In genomic region chr5:179265529-179266290, GRCh38 we compare ENCODE assay signal across 9 cellular contexts.
DNase-seq lines count a peak whose midpoint lies in the region; ATAC-seq, FAIRE-seq and TF ChIP-seq lines count a peak whose summit lies in the region.
"Had no signal": no experiment of that assay in that cellular context is flagged by ENCODE, and none has a peak within 500 bp of the region (broad histone marks: within the 10 kb centered on the region; RNA-seq: fewer than 3 reads in every experiment).

No MANE protein-coding gene starts in this region.

- 18 to 36% (median 30%) methylated on average over 21 to 34 of the region's 34 CpGs for WGBS in stomach, 5 donors

- peak; percentile 59 for ATAC-seq in left colon
- no peak for ATAC-seq in HG03097 (IDR thresholded peaks at IDR 0.05; ENCODE audit: low FRiP score, unreplicated experiment)
- ATAC-seq in HG03196 (IDR thresholded peaks at IDR 0.05; ENCODE audit: unreplicated experiment): no peak

- H3K4me3 Mint-ChIP-seq in HFFc6: peak overlapping the region; percentile 72
- H3K4me3 Mint-ChIP-seq in activated naive CD8-positive, alpha-beta T cell treated with anti-CD3 and anti-CD28 coated beads for 36 hours: no peak overlapping the region

- H3K4me3 ChIP-seq in breast epithelium (peak overlapping the region in 1 of 3 donors; percentile 40), stomach (no peak overlapping the region)

- H3K36me3 Mint-ChIP-seq in HFFc6 (ENCODE audit: low read depth): peaks cover 4% of the 10 kb centered on the region; the same call in 1 of the 2 replicates
- no peaks in the 10 kb centered on the region for H3K36me3 Mint-ChIP-seq in activated naive CD8-positive, alpha-beta T cell treated with anti-CD3 and anti-CD28 coated beads for 36 hours

- DNase-seq in HFFc6 (peak; percentile 99), breast epithelium (ENCODE audit: low spot score in 2 of 2) (peak; percentile 72 to 80), left colon (peak; percentile 63 to 83), stomach (peak; percentile 62), GM12891 (ENCODE audit: insufficient read length, low spot score) (no peak)
- DNase-seq in activated naive CD8-positive, alpha-beta T cell treated with anti-CD3 and anti-CD28 coated beads for 36 hours: no peak
- DNase-seq: central memory CD4-positive, alpha-beta T cell had no signal

- H3K4me1 ChIP-seq in breast epithelium (peaks cover 0 to 23% of the 10 kb centered on the region in 2 donors), stomach (peaks cover 19 to 41% (median 34%) of the 10 kb centered on the region in 4 donors)

- TF ChIP-seq CTCF in HFFc6 (IDR thresholded peaks at IDR 0.05) (no peak), breast epithelium (IDR thresholded peaks at IDR 0.05) (no peak), stomach (IDR thresholded peaks at IDR 0.05) (no peak)

- TF ChIP-seq EP300 in stomach (IDR thresholded peaks at IDR 0.05): peak; percentile 62

- peak overlapping the region; percentile 98 for H3K27ac Mint-ChIP-seq in HFFc6
- H3K27ac Mint-ChIP-seq in activated naive CD8-positive, alpha-beta T cell treated with anti-CD3 and anti-CD28 coated beads for 36 hours: no peak overlapping the region

- TF ChIP-seq POLR2A in breast epithelium (IDR thresholded peaks at IDR 0.05): no peak
- TF ChIP-seq POLR2A in stomach (IDR thresholded peaks at IDR 0.05): no peak
- TF ChIP-seq POLR2A in GM12891 (IDR thresholded peaks at IDR 0.05; ENCODE audit: low read depth, low read length): no peak

- H3K4me1 Mint-ChIP-seq in HFFc6 (ENCODE audit: low read depth): peaks cover 71% of the 10 kb centered on the region
- no peaks in the 10 kb centered on the region for H3K4me1 Mint-ChIP-seq in activated naive CD8-positive, alpha-beta T cell treated with anti-CD3 and anti-CD28 coated beads for 36 hours

- H3K27ac ChIP-seq in breast epithelium (peak overlapping the region; percentile 80 to 88), stomach (peak overlapping the region; percentile 46 to 86 (median 77))

- peaks cover 8% of the 10 kb centered on the region for H3K27me3 Mint-ChIP-seq in HFFc6 (ENCODE audit: insufficient read depth)
- H3K27me3 Mint-ChIP-seq in activated naive CD8-positive, alpha-beta T cell treated with anti-CD3 and anti-CD28 coated beads for 36 hours: no peaks in the 10 kb centered on the region

- H3K27me3 ChIP-seq in breast epithelium (peaks cover 0 to 9% of the 10 kb centered on the region in 2 donors), stomach (peaks cover 0 to 21% (median 0%) of the 10 kb centered on the region in 3 donors)

- H3K9me3 ChIP-seq in breast epithelium (no peaks in the 10 kb centered on the region), stomach (no peaks in the 10 kb centered on the region)

- H3K9me3 Mint-ChIP-seq in HFFc6: no peaks in the 10 kb centered on the region
- H3K9me3 Mint-ChIP-seq in activated naive CD8-positive, alpha-beta T cell treated with anti-CD3 and anti-CD28 coated beads for 36 hours: no peaks in the 10 kb centered on the region

- H3K36me3 ChIP-seq in breast epithelium (no peaks in the 10 kb centered on the region), stomach (no peaks in the 10 kb centered on the region)

- intact Hi-C loops in breast epithelium (cut with DNase I; ENCODE audit: low total_unique reads) (no loop called here), left colon (cut with DNase I, micrococcal nuclease) (no loop called here), stomach (cut with DNase I; ENCODE audit: low total_unique reads) (no loop called here)

- no peak for FAIRE-seq in GM12891 (lab: Jason Lieb, UNC)

TF ChIP-seq in GM12891, 5 proteins besides CTCF, POLR2A, EP300 and RAD21:
- TF ChIP-seq TAF1 (IDR thresholded peaks at IDR 0.05; ENCODE audit: low read depth, low read length) (no peak), PAX5 (IDR thresholded peaks at IDR 0.05; ENCODE audit: insufficient read depth, low read length, severe bottlenecking) (no peak), SPI1 (IDR thresholded peaks at IDR 0.05; ENCODE audit: low read depth, low read length) (no peak), POU2F2 (IDR thresholded peaks at IDR 0.05; ENCODE audit: low read depth, low read length) (no peak), POLR2AphosphoS5 (IDR thresholded peaks at IDR 0.05; ENCODE audit: low read depth, low read length) (no peak)

Comparison
In these comparisons a context has a peak if more than half of its experiments do, and no peak if none do; other contexts are left out.
1. DNase-seq: peak in HFFc6 (single experiment), breast epithelium (2 of 2), left colon (2 of 2) and stomach (single experiment); none in GM12891 (single experiment) and activated naive CD8-positive, alpha-beta T cell treated with anti-CD3 and anti-CD28 coated beads for 36 hours (single experiment).